23 cellular contexts compared by ENCODE assay signal in the genomic region with DNA sequence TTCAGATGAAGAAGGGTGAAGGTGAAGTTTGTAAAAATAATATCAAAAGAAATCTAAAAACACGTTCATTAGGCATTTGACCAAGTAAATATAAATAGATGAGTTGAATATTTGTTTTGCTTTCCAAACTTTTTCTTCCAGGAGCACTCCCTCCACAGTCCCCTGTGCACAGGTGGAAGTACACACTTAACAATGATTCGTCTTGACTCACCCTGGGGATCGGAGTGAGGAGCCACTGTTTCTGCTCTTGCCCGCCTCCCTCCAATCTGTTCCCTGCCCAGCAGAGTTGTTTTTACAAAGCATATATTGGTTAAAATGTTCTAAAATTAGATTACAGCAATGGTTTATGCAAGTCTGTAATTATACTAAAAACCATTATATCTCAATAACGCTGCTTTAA.
"Had no signal": no experiment of that assay in that cellular context is flagged by ENCODE, and none has a peak within 500 bp of the region (broad histone marks: within the 10 kb centered on the region; RNA-seq: fewer than 3 reads in every experiment).

No MANE protein-coding gene starts in this region.

- DNase-seq: activated B cell treated with CpG ODN at 0.5 μM for 24 hours; activated CD4-positive, alpha-beta memory T cell treated with anti-CD3 and anti-CD28 coated beads for 36 hours; activated CD4-positive, alpha-beta T cell treated with anti-CD3 and anti-CD28 coated beads for 36 hours; activated naive CD4-positive, alpha-beta T cell treated with anti-CD3 and anti-CD28 coated beads for 36 hours; activated naive CD8-positive, alpha-beta T cell treated with anti-CD3 and anti-CD28 coated beads, Interleukin-2, amount 10 ng/mL, durations not matched to agents 7 days and 5 days; activated T-cell treated with anti-CD3 and anti-CD28 coated beads, Interleukin-2, amount 50 U/mL, for 48 hours; amniotic stem cell; effector CD4-positive, alpha-beta T cell; erythroblast; foreskin melanocyte; immature natural killer cell; kidney glomerular epithelial cell; left ventricle myocardium inferior; natural killer cell; stimulated activated CD4-positive, alpha-beta T cell treated with anti-CD3 and anti-CD28 coated beads, Interleukin-1b, Interleukin-23, amount 100 ng/mL, for 48 hours; substantia nigra; T-helper 17 cell; thyroid gland; upper lobe of right lung had no signal

- H3K4me3 ChIP-seq: hepatocyte, left ventricle myocardium inferior, right atrium auricular region, skin epidermis, thyroid gland, upper lobe of right lung had no signal

- H3K27me3 ChIP-seq: hepatocyte, right atrium auricular region, thyroid gland, upper lobe of right lung had no signal

- ATAC-seq: activated CD4-positive, alpha-beta T cell treated with anti-CD3 and anti-CD28 coated beads for 36 hours; natural killer cell; T-helper 17 cell; upper lobe of right lung had no signal

- FAIRE-seq: endometrium had no signal

- H3K36me3 ChIP-seq: left ventricle myocardium inferior, right atrium auricular region, thyroid gland, upper lobe of right lung had no signal
